ENCODE assay signal across 8 cellular contexts in genomic region chr16:77213542-77214108, GRCh38. TPM values are rescaled to one million over a fixed set of nuclear protein-coding genes. Genes with fewer than 3 reads are reported as not detected.
A peak's percentile ranks its signal among the peaks of the same experiment; 100 is the strongest.
DNase-seq lines count a peak whose midpoint lies in the region; ATAC-seq and TF ChIP-seq lines count a peak whose summit lies in the region.

No MANE protein-coding gene starts in this region.

- H3K23ac ChIP-seq in IMR-90 (ENCODE audit: low read depth, low read length), result no peak overlapping the region

- TF ChIP-seq RAD21 in IMR-90 (IDR thresholded peaks at IDR 0.05; ENCODE audit: low read length), result no peak

- H3K4ac ChIP-seq in IMR-90 (ENCODE audit: low read depth, low read length), result no peak overlapping the region; the same call in 1 of the 2 replicates

- no peak overlapping the region for H3K27ac ChIP-seq in IMR-90 (ENCODE audit: insufficient read depth, low read length)

- H4K20me1 ChIP-seq in IMR-90 (ENCODE audit: insufficient read depth, low read length), result no peaks in the 10 kb centered on the region

- no peak for DNase-seq in CD14-positive monocyte (ENCODE audit: low spot score)
- peak; percentile 86 for DNase-seq in IMR-90
- DNase-seq in MCF 10A (ENCODE audit: unreplicated experiment), result peak; percentile 99
- no peak for DNase-seq in memory B cell (ENCODE audit: low spot score in 2 of 2)
- no peak for DNase-seq in HuH-7 (ENCODE audit: low spot score)
- no peak for DNase-seq in GM13976 (ENCODE audit: low spot score)
- DNase-seq in NCI-H1930 (lab: John Stamatoyannopoulos, UW), result no peak

- no peak overlapping the region for H2BK5ac ChIP-seq in IMR-90 (ENCODE audit: low read depth, low read length, poor library complexity, severe bottlenecking)

- no peak overlapping the region for H4K91ac ChIP-seq in IMR-90 (ENCODE audit: insufficient read depth, low read depth, low read length)

- ATAC-seq in IMR-90 (ENCODE audit: low read depth), result peak; percentile 36
- no peak for ATAC-seq in memory B cell (ENCODE audit: low read depth)
- ATAC-seq in GM19328 (IDR thresholded peaks at IDR 0.05; ENCODE audit: unreplicated experiment), result no peak

- no peaks in the 10 kb centered on the region for H3K79me1 ChIP-seq in IMR-90 (ENCODE audit: low read depth in 1 of 2, low read length in 2 of 2)

- H3K27me3 Mint-ChIP-seq in CD14-positive monocyte (ENCODE audit: low read depth in 3 of 3) (peaks cover 14 to 24% (median 21%) of the 10 kb centered on the region in 3 donors), MCF 10A (ENCODE audit: insufficient read depth, unreplicated experiment) (no peaks in the 10 kb centered on the region), memory B cell (no peaks in the 10 kb centered on the region)

- no peak overlapping the region for H3K4me3 ChIP-seq in IMR-90 (ENCODE audit: insufficient read depth, low read depth, low read length)

- H3K18ac ChIP-seq in IMR-90 (ENCODE audit: low read depth, low read length), result no peak overlapping the region

- H3K9ac ChIP-seq in IMR-90 (ENCODE audit: low read depth, low read length), result no peak overlapping the region

- no peak overlapping the region for H3K4me2 ChIP-seq in IMR-90 (ENCODE audit: low read depth, low read length)

- no peaks in the 10 kb centered on the region for H3K9me3 ChIP-seq in IMR-90 (ENCODE audit: control insufficient read depth, insufficient read depth, low read length)

- H4K5ac ChIP-seq in IMR-90 (ENCODE audit: low read depth, low read length), result no peak overlapping the region

- no peak for TF ChIP-seq POLR2A in IMR-90 (IDR thresholded peaks at IDR 0.05; ENCODE audit: low read depth, low read length)

- CTCF ChIA-PET in IMR-90 (lab: Yijun Ruan, JAX) (no interaction called here), MCF 10A (lab: Yijun Ruan, JAX) (interaction anchor here (0.7 to 2.3 kb wide), 3 partner anchors 275 to 371 kb away, joined by 3 to 9 read pairs (median 3); no protein-coding TSS in a partner anchor)

- no peak overlapping the region for H3K56ac ChIP-seq in IMR-90 (ENCODE audit: extremely low read depth, insufficient read depth, low read length)

- dilution Hi-C loops in IMR-90 (cut with HindIII; ENCODE audit: low sequenced_read_pairs, unreplicated experiment), result no loop called here

- peak overlapping the region; percentile 93 for H2AFZ ChIP-seq in IMR-90 (replicated peaks; ENCODE audit: low read length, poor library complexity)

- H2BK15ac ChIP-seq in IMR-90 (ENCODE audit: low read depth, low read length), result no peak overlapping the region

- peaks cover 6% of the 10 kb centered on the region; the same call in 1 of the 2 replicates for H3K27me3 ChIP-seq in IMR-90 (ENCODE audit: control insufficient read depth, insufficient read depth, low read length)

- TF ChIP-seq CTCF in CD14-positive monocyte (IDR thresholded peaks at IDR 0.05) (no peak), IMR-90 (conservative IDR thresholded peaks at IDR 0.05; ENCODE audit: low read depth, low read length) (no peak), MCF 10A (IDR thresholded peaks at IDR 0.05; ENCODE audit: unreplicated experiment) (no peak), GM13976 (IDR thresholded peaks at IDR 0.05; ENCODE audit: borderline replicate concordance, control extremely low read depth, extremely low read depth, insufficient read depth, missing control alignments) (no peak)

- H3K4me1 Mint-ChIP-seq in CD14-positive monocyte (peaks cover 10% of the 10 kb centered on the region), MCF 10A (ENCODE audit: insufficient read depth, unreplicated experiment) (peaks cover 14% of the 10 kb centered on the region), memory B cell (peaks cover 6% of the 10 kb centered on the region)

- H2BK20ac ChIP-seq in IMR-90 (ENCODE audit: low read depth, low read length), result no peak overlapping the region

- 81% methylated on average over 14 of the region's 15 CpGs; no CpG with 5 or more reads in 1 of the 2 experiments for WGBS in IMR-90 (ENCODE audit: extremely low coverage in 2 of 2, insufficient read length in 1 of 2), 2 experiments

- H3K9me3 Mint-ChIP-seq in CD14-positive monocyte (peaks cover 0 to 6% (median 0%) of the 10 kb centered on the region in 7 donors), MCF 10A (ENCODE audit: unreplicated experiment) (no peaks in the 10 kb centered on the region), memory B cell (no peaks in the 10 kb centered on the region)

- H3K27ac Mint-ChIP-seq in CD14-positive monocyte, result peak overlapping the region in 3 of 7 donors; percentile 18 to 58 (median 48)
- H3K27ac Mint-ChIP-seq in MCF 10A (ENCODE audit: low read depth, unreplicated experiment), result peak overlapping the region; percentile 15
- no peak overlapping the region for H3K27ac Mint-ChIP-seq in memory B cell

- peaks cover 11% of the 10 kb centered on the region for H3K9me1 ChIP-seq in IMR-90 (ENCODE audit: insufficient read depth, low read length)

- POLR2A ChIA-PET in IMR-90 (lab: Charles Lee; ENCODE audit: unreplicated experiment), result no interaction called here
- POLR2A ChIA-PET in MCF 10A (lab: Yijun Ruan, JAX), result interaction anchor here (0.6 to 3.3 kb wide), 6 partner anchors 9 to 1369 kb away, joined by 3 to 23 read pairs (median 3); partner anchors contain the start of gene MON1B

- intact Hi-C loops in CD14-positive monocyte (cut with micrococcal nuclease) (no loop called here), IMR-90 (cut with micrococcal nuclease) (no loop called here), MCF 10A (cut with micrococcal nuclease) (no loop called here)

- no peak overlapping the region for H3K14ac ChIP-seq in IMR-90 (replicated peaks; ENCODE audit: low read depth, low read length)

- peak overlapping the region; percentile 5 for H2AK9ac ChIP-seq in IMR-90 (replicated peaks; ENCODE audit: low read depth, low read length, poor library complexity)

- H3K36me3 ChIP-seq in IMR-90 (ENCODE audit: control insufficient read depth, insufficient read depth, low read length), result no peaks in the 10 kb centered on the region

- no TSS peak for BruUV-seq in IMR-90 (replicated peaks; lab: Mats Ljungman, UMichigan)
- no TSS peak for BruUV-seq in MCF 10A (replicated peaks; lab: Mats Ljungman, UMichigan)

- peaks cover 3% of the 10 kb centered on the region for H3K4me1 ChIP-seq in IMR-90 (ENCODE audit: control insufficient read depth, insufficient read depth, low read length)

- no peak overlapping the region for H2AK5ac ChIP-seq in IMR-90 (ENCODE audit: low read depth, low read length)

- peaks cover 3 to 4% of the 10 kb centered on the region in 2 donors for H3K36me3 Mint-ChIP-seq in CD14-positive monocyte
- H3K36me3 Mint-ChIP-seq in MCF 10A (ENCODE audit: insufficient read depth, unreplicated experiment), result no peaks in the 10 kb centered on the region
- H3K36me3 Mint-ChIP-seq in memory B cell, result no peaks in the 10 kb centered on the region

- in situ Hi-C loops in IMR-90 (cut with MboI; ENCODE audit: low sequenced_read_pairs), result no loop called here
- in situ Hi-C loops in GM13976 (cut with MboI; ENCODE audit: low sequenced_read_pairs, unreplicated experiment), result no loop called here

- H3K4me3 Mint-ChIP-seq in CD14-positive monocyte, result peak overlapping the region; percentile 85 to 87
- H3K4me3 Mint-ChIP-seq in MCF 10A (ENCODE audit: unreplicated experiment), result peak overlapping the region; percentile 66
- peak overlapping the region; percentile 93 for H3K4me3 Mint-ChIP-seq in memory B cell

- no peak overlapping the region for H2BK120ac ChIP-seq in IMR-90 (ENCODE audit: low read depth, low read length)

- H4K8ac ChIP-seq in IMR-90 (ENCODE audit: low read depth in 2 of 2, low read length in 2 of 2), result no peak overlapping the region

TF ChIP-seq in IMR-90, 13 proteins besides CTCF, POLR2A, EP300 and RAD21:
- TF ChIP-seq BHLHE40 (IDR thresholded peaks at IDR 0.05; ENCODE audit: low read depth, low read length) (no peak; the same call in 1 of the 2 replicates), SMC3 (IDR thresholded peaks at IDR 0.05; ENCODE audit: low read depth, low read length) (no peak), FOS (IDR thresholded peaks at IDR 0.05; ENCODE audit: low read depth, low read length) (peak; percentile 58), MAZ (IDR thresholded peaks at IDR 0.05; ENCODE audit: borderline replicate concordance, low read depth, low read length) (no peak), USF2 (IDR thresholded peaks at IDR 0.05; ENCODE audit: low read depth, low read length) (no peak)

RNA-seq across cellular contexts. Expression of gene SYCE1L, which starts 14.4 kb away (rescaled TPM):
- polyA plus RNA-seq in CD14-positive monocyte, result not detected
- total RNA-seq in IMR-90 (2012; rRNA removed), result not detected in 2 replicates
- 0.10 TPM in 1 of 2 replicates, not detected in the other for polyA plus RNA-seq in IMR-90 (2012; rRNA removed)
- 0.13 and 0.47 TPM in 2 replicates for polyA plus RNA-seq in IMR-90 (2012; cell fraction: cytosol; rRNA removed)
- polyA plus RNA-seq in IMR-90 (2012; cell fraction: nucleus; rRNA removed; ENCODE audit: low replicate concordance), result 0.50 and 1.2 TPM in 2 replicates
- total RNA-seq in MCF 10A (2022), result 9.0 and 12.2 TPM in 2 replicates

RNA-seq across cellular contexts. Expression of gene MON1B, which starts 22.6 kb away (rescaled TPM):
- polyA plus RNA-seq in CD14-positive monocyte (10 to 100 TPM; 26.4 to 35.6 TPM), IMR-90 (2012; rRNA removed) (16.8 and 19.2 TPM in 2 replicates)
- total RNA-seq in IMR-90 (2012; rRNA removed) (5.2 and 7.2 TPM in 2 replicates), MCF 10A (2022) (70.5 and 71.1 TPM in 2 replicates)
- polyA plus RNA-seq in IMR-90 (2012; cell fraction: cytosol; rRNA removed), result 12.7 and 19.6 TPM in 2 replicates
- 31.1 and 51.6 TPM in 2 replicates for polyA plus RNA-seq in IMR-90 (2012; cell fraction: nucleus; rRNA removed; ENCODE audit: low replicate concordance)

Comparison
In these comparisons a context has a peak if more than half of its experiments do, and no peak if none do; other contexts are left out.
1. DNase-seq: peak in IMR-90 (single experiment) and MCF 10A (single experiment); none in CD14-positive monocyte (single experiment), memory B cell (0 of 2), HuH-7 (single experiment), GM13976 (single experiment) and NCI-H1930 (0 of 2).
2. Peak in every context shown above with its lines, with median percentiles within 50 percentile points of each other: H3K4me3 Mint-ChIP-seq.